18 cellular contexts compared by ENCODE assay signal in genomic region chr4:102735578-102735977, GRCh38. TPM values are rescaled to one million over a fixed set of nuclear protein-coding genes. Genes with fewer than 3 reads are reported as not detected.
A peak's percentile ranks its signal among the peaks of the same experiment; 100 is the strongest.
DNase-seq lines count a peak whose midpoint lies in the region; ATAC-seq and TF ChIP-seq lines count a peak whose summit lies in the region.
"Had no signal": no experiment of that assay in that cellular context is flagged by ENCODE, and none has a peak within 500 bp of the region (broad histone marks: within the 10 kb centered on the region; RNA-seq: fewer than 3 reads in every experiment).

No MANE protein-coding gene starts in this region.

- H4K20me1 ChIP-seq in BLaER1 treated with 17β-estradiol and CSF1 and Interleukin-3, amounts not matched to agents 10 nM and 100 nM: peaks cover 4 to 81% (median 17%) of the 10 kb centered on the region in 11 experiments; a peak in 15 of 22 replicates
- H4K20me1 ChIP-seq in hepatocyte (ENCODE audit: insufficient read depth, poor library complexity, severe bottlenecking): no peaks in the 10 kb centered on the region

- H3K27ac Mint-ChIP-seq in activated T-helper 1 cell treated with anti-CD3 and anti-CD28 coated beads, Interleukin-12 subunit alpha, Interleukin-12 subunit beta, Interleukin-2, Interleukin-4 antibody, amounts not matched to agents 30 ng/mL and 10 ng/mL and 1 ng/mL, durations not matched to agents 14 hours and 24 hours and 36 hours: no peak overlapping the region
- H3K27ac Mint-ChIP-seq: H9, nephron had no signal

- TF ChIP-seq CTCF in hepatocyte (IDR thresholded peaks at IDR 0.05; ENCODE audit: poor library complexity): no peak

- peak; percentile 31 for DNase-seq in DMS53 treated with DMSO at 0.1 percent for 48 hours (lab: John Stamatoyannopoulos, UW; ENCODE audit: unreplicated experiment)
- DNase-seq in NCI-H345 (lab: John Stamatoyannopoulos, UW): peak; percentile 33
- DNase-seq in hepatocyte (ENCODE audit: low spot score): no peak
- DNase-seq in activated T-helper 1 cell treated with anti-CD3 and anti-CD28 coated beads, Interleukin-12 subunit alpha, Interleukin-12 subunit beta, Interleukin-2, Interleukin-4 antibody, amounts not matched to agents 30 ng/mL and 10 ng/mL and 1 ng/mL, durations not matched to agents 14 hours and 24 hours and 36 hours (ENCODE audit: low spot score): no peak
- DNase-seq in ecto neural progenitor cell (ENCODE audit: low spot score): no peak
- DNase-seq: activated CD4-positive, alpha-beta T cell treated with anti-CD3 and anti-CD28 coated beads for 4 hours; H9; hippocampal formation; kidney; mesendoderm; posterior cingulate gyrus; RPMI8226; stimulated activated CD4-positive, alpha-beta T cell treated with anti-CD3 and anti-CD28 coated beads, Interleukin-2, amount 100 ng/mL, for 24 hours had no signal

- intact Hi-C loops in activated T-helper 1 cell treated with anti-CD3 and anti-CD28 coated beads, Interleukin-12 subunit alpha, Interleukin-12 subunit beta, Interleukin-2, Interleukin-4 antibody, amounts not matched to agents 30 ng/mL and 10 ng/mL and 1 ng/mL, durations not matched to agents 14 hours and 24 hours and 36 hours (cut with micrococcal nuclease): no loop called here

- H3K27me3 Mint-ChIP-seq in activated T-helper 1 cell treated with anti-CD3 and anti-CD28 coated beads, Interleukin-12 subunit alpha, Interleukin-12 subunit beta, Interleukin-2, Interleukin-4 antibody, amounts not matched to agents 30 ng/mL and 10 ng/mL and 1 ng/mL, durations not matched to agents 14 hours and 24 hours and 36 hours (ENCODE audit: insufficient read depth): no peaks in the 10 kb centered on the region
- H3K27me3 Mint-ChIP-seq: stimulated activated naive CD8-positive, alpha-beta T cell treated with anti-CD3 and anti-CD28 coated beads, Interleukin-15, Interleukin-2, amounts not matched to agents 100 ng/mL and 50 ng/mL, for 24 hours; type B pancreatic cell had no signal

- H3K4me1 ChIP-seq in BLaER1 treated with 17β-estradiol and CSF1 and Interleukin-3, amounts not matched to agents 10 nM and 100 nM: peaks cover 17 to 39% (median 20%) of the 10 kb centered on the region in 10 experiments
- H3K4me1 ChIP-seq in hepatocyte (ENCODE audit: insufficient read depth): peaks cover 32% of the 10 kb centered on the region

- peak overlapping the region in 8 of 11 experiments; percentile 58 to 91 (median 78); a peak in 14 of 22 replicates for H3K4me2 ChIP-seq in BLaER1 treated with 17β-estradiol and CSF1 and Interleukin-3, amounts not matched to agents 10 nM and 100 nM
- H3K4me2 ChIP-seq in hepatocyte: peak overlapping the region; percentile 33

- H3K4me3 Mint-ChIP-seq in activated T-helper 1 cell treated with anti-CD3 and anti-CD28 coated beads, Interleukin-12 subunit alpha, Interleukin-12 subunit beta, Interleukin-2, Interleukin-4 antibody, amounts not matched to agents 30 ng/mL and 10 ng/mL and 1 ng/mL, durations not matched to agents 14 hours and 24 hours and 36 hours: no peak overlapping the region
- H3K4me3 Mint-ChIP-seq: H9; nephron; stimulated activated naive CD8-positive, alpha-beta T cell treated with anti-CD3 and anti-CD28 coated beads, Interleukin-15, Interleukin-2, amounts not matched to agents 100 ng/mL and 50 ng/mL, for 24 hours had no signal

- H3K27me3 ChIP-seq in BLaER1 treated with 17β-estradiol and CSF1 and Interleukin-3, amounts not matched to agents 10 nM and 100 nM: no peaks in the 10 kb centered on the region
- no peaks in the 10 kb centered on the region for H3K27me3 ChIP-seq in hepatocyte

- no peak overlapping the region for H2AFZ ChIP-seq in hepatocyte

- H3K79me2 ChIP-seq in hepatocyte: peaks cover 81% of the 10 kb centered on the region

- peak overlapping the region in 3 of 11 experiments; percentile 83 to 88 (median 87); a peak in 7 of 22 replicates for H3K27ac ChIP-seq in BLaER1 treated with 17β-estradiol and CSF1 and Interleukin-3, amounts not matched to agents 10 nM and 100 nM
- H3K27ac ChIP-seq in hepatocyte: peak overlapping the region; percentile 92

- peaks cover 15% of the 10 kb centered on the region for H3K36me3 Mint-ChIP-seq in activated T-helper 1 cell treated with anti-CD3 and anti-CD28 coated beads, Interleukin-12 subunit alpha, Interleukin-12 subunit beta, Interleukin-2, Interleukin-4 antibody, amounts not matched to agents 30 ng/mL and 10 ng/mL and 1 ng/mL, durations not matched to agents 14 hours and 24 hours and 36 hours (ENCODE audit: low read depth)

- H3K9me3 Mint-ChIP-seq in activated T-helper 1 cell treated with anti-CD3 and anti-CD28 coated beads, Interleukin-12 subunit alpha, Interleukin-12 subunit beta, Interleukin-2, Interleukin-4 antibody, amounts not matched to agents 30 ng/mL and 10 ng/mL and 1 ng/mL, durations not matched to agents 14 hours and 24 hours and 36 hours: peaks cover 18% of the 10 kb centered on the region

- H3K9me3 ChIP-seq in BLaER1 treated with 17β-estradiol and CSF1 and Interleukin-3, amounts not matched to agents 10 nM and 100 nM (replicated peaks in 1 of 11): peaks cover 46 to 63% (median 50%) of the 10 kb centered on the region in 11 experiments
- H3K9me3 ChIP-seq in hepatocyte (ENCODE audit: low read depth): no peaks in the 10 kb centered on the region

- ATAC-seq in HG02763 (IDR thresholded peaks at IDR 0.05; ENCODE audit: unreplicated experiment): no peak

- peak overlapping the region in 3 of 11 experiments; percentile 65 to 75 (median 67); a peak in 3 of 22 replicates for H3K9ac ChIP-seq in BLaER1 treated with 17β-estradiol and CSF1 and Interleukin-3, amounts not matched to agents 10 nM and 100 nM

- H3K36me3 ChIP-seq in BLaER1 treated with 17β-estradiol and CSF1 and Interleukin-3, amounts not matched to agents 10 nM and 100 nM: peaks cover 44 to 76% (median 59%) of the 10 kb centered on the region in 11 experiments
- H3K36me3 ChIP-seq in hepatocyte (replicated peaks; ENCODE audit: insufficient read depth, low read depth): no peaks in the 10 kb centered on the region

- H3K9me2 ChIP-seq in hepatocyte (replicated peaks; ENCODE audit: insufficient read depth): no peaks in the 10 kb centered on the region

- peaks cover 20% of the 10 kb centered on the region for H3K4me1 Mint-ChIP-seq in activated T-helper 1 cell treated with anti-CD3 and anti-CD28 coated beads, Interleukin-12 subunit alpha, Interleukin-12 subunit beta, Interleukin-2, Interleukin-4 antibody, amounts not matched to agents 30 ng/mL and 10 ng/mL and 1 ng/mL, durations not matched to agents 14 hours and 24 hours and 36 hours (ENCODE audit: low read depth)

- no peak overlapping the region for H3K4me3 ChIP-seq in BLaER1 treated with 17β-estradiol and CSF1 and Interleukin-3, amounts not matched to agents 10 nM and 100 nM
- H3K4me3 ChIP-seq in hepatocyte: no peak overlapping the region

- 38% methylated on average over 1 of the region's 1 CpG for WGBS in hepatocyte (ENCODE audit: low lambda C conversion rate, missing lambda C conversion rate)

RNA-seq across cellular contexts. Expression of gene MANBA, which starts 25.2 kb away (rescaled TPM):
- 91.4 and 98.1 TPM in 2 replicates for total RNA-seq in hepatocyte
- polyA plus RNA-seq in hepatocyte: 37.5 and 52.0 TPM in 2 replicates
- 7.5 and 8.0 TPM in 2 replicates for total RNA-seq in activated T-helper 1 cell treated with anti-CD3 and anti-CD28 coated beads, Interleukin-12 subunit alpha, Interleukin-12 subunit beta, Interleukin-2, Interleukin-4 antibody, amounts not matched to agents 30 ng/mL and 10 ng/mL and 1 ng/mL, durations not matched to agents 14 hours and 24 hours and 36 hours

Comparison
In these comparisons a context has a peak if more than half of its experiments do, and no peak if none do; other contexts are left out.
1. DNase-seq: peak in DMS53 treated with DMSO at 0.1 percent for 48 hours (single experiment) and NCI-H345 (single experiment); none in hepatocyte (single experiment), activated T-helper 1 cell treated with anti-CD3 and anti-CD28 coated beads, Interleukin-12 subunit alpha, Interleukin-12 subunit beta, Interleukin-2, Interleukin-4 antibody, amounts not matched to agents 30 ng/mL and 10 ng/mL and 1 ng/mL, durations not matched to agents 14 hours and 24 hours and 36 hours (single experiment) and ecto neural progenitor cell (single experiment).
2. RNA of gene MANBA, which starts 25.2 kb away (total RNA-seq): 91.4 to 98.1 TPM in hepatocyte; 7.5 to 8.0 TPM in activated T-helper 1 cell treated with anti-CD3 and anti-CD28 coated beads, Interleukin-12 subunit alpha, Interleukin-12 subunit beta, Interleukin-2, Interleukin-4 antibody, amounts not matched to agents 30 ng/mL and 10 ng/mL and 1 ng/mL, durations not matched to agents 14 hours and 24 hours and 36 hours; every median in the first group is over 10 times any median in the second.